12 cellular contexts compared by ENCODE assay signal in the genomic region with DNA sequence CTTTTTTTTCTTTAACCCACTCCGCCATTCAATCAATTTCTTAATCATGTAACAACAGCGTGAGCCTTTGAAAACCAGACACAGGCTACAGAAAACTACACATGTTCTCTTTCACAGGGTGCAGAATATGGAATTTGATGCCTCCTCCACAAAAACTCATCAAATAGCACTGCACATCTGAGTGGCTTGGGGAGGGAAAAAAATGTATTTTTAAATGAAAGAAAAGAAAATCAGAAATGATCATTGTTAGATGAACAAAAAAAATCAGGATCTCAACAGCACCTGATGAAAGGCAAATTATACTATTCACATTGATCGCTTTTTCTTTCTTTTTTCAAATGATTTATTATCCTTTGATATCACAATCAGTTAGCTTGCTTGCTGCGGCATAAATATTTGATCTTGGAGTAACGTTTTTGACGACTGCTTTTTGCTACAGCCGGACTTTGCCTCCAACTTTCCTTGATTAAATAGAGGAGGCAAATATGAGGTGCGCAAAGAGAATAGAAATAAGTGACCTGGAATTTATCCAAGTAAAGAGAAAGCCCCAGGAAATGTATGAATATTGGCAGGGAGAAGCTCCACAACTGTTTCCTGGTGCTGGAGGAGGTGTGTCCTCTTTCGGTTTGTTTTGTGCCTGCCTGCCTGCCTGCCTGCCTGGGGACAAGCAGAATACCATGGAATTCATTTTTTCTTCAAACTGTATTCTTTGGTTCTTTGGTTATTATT.
DNase-seq lines count a peak whose midpoint lies in the region; ATAC-seq, FAIRE-seq and TF ChIP-seq lines count a peak whose summit lies in the region.
"Had no signal": no experiment of that assay in that cellular context is flagged by ENCODE, and none has a peak within 500 bp of the region (broad histone marks: within the 10 kb centered on the region; RNA-seq: fewer than 3 reads in every experiment).

No MANE protein-coding gene starts in this region.

- H3K36me3 ChIP-seq in IMR-90 (ENCODE audit: control insufficient read depth, insufficient read depth, low read length) = no peaks in the 10 kb centered on the region
- no peaks in the 10 kb centered on the region for H3K36me3 ChIP-seq in mammary epithelial cell (ENCODE audit: insufficient read depth, low read length)
- H3K36me3 ChIP-seq in mucosa of rectum (ENCODE audit: control insufficient read depth in 2 of 2, insufficient read depth in 2 of 2, low read length in 2 of 2) = no peaks in the 10 kb centered on the region

- H2AFZ ChIP-seq in IMR-90 (replicated peaks; ENCODE audit: low read length, poor library complexity) = no peak overlapping the region
- peak overlapping the region; percentile 95 for H2AFZ ChIP-seq in mammary epithelial cell (ENCODE audit: low read depth, low read length)

- FAIRE-seq in GM12892 (lab: Jason Lieb, UNC) = no peak

- TF ChIP-seq CTCF in AG04449 (IDR thresholded peaks at IDR 0.05; ENCODE audit: insufficient read depth, low read length, missing control alignments) (no peak), IMR-90 (conservative IDR thresholded peaks at IDR 0.05; ENCODE audit: low read depth, low read length) (no peak), mammary epithelial cell (conservative IDR thresholded peaks at IDR 0.05 in 1 of 2, IDR thresholded peaks at IDR 0.05 in 1 of 2; ENCODE audit: extremely low read depth in 1 of 2, insufficient read depth in 1 of 2, low read depth in 1 of 2, low read length in 2 of 2) (no peak), GM10248 (IDR thresholded peaks at IDR 0.05; ENCODE audit: control extremely low read depth, extremely low read depth, low read depth, missing control alignments) (no peak)

- CTCF ChIA-PET in AG04449 (lab: Yijun Ruan, JAX) (interaction anchor here (0.9 to 1.1 kb wide), 2 partner anchors 9 to 17 kb away, joined by 3 read pairs; no protein-coding TSS in a partner anchor), IMR-90 (lab: Yijun Ruan, JAX) (no interaction called here), mammary epithelial cell (lab: Charles Lee; ENCODE audit: low non-redundant PET) (interaction anchor here (0.6 kb wide), 1 partner anchor 19 kb away, joined by 6 read pairs; no protein-coding TSS in a partner anchor), GM10248 (lab: Yijun Ruan, JAX) (interaction anchor here (1.4 kb wide), 1 partner anchor 23 kb away, joined by 3 read pairs; no protein-coding TSS in a partner anchor)

- no peaks in the 10 kb centered on the region for H3K9me1 ChIP-seq in IMR-90 (ENCODE audit: insufficient read depth, low read length)

- peak overlapping the region; percentile 40 for H3K4me3 ChIP-seq in AG04449 (ENCODE audit: low read depth, low read length)
- H3K4me3 ChIP-seq in IMR-90 (ENCODE audit: insufficient read depth, low read depth, low read length) = peak overlapping the region; percentile 51
- H3K4me3 ChIP-seq in mammary epithelial cell (replicated peaks in 1 of 3; ENCODE audit: insufficient read depth in 1 of 3, low read depth in 2 of 3, low read length in 3 of 3) = peak overlapping the region; percentile 28 to 62 (median 44)
- H3K4me3 ChIP-seq in mucosa of rectum (ENCODE audit: low read length in 2 of 2) = peak overlapping the region; percentile 50 to 74

- H3K9me3 ChIP-seq in IMR-90 (ENCODE audit: control insufficient read depth, insufficient read depth, low read length) = no peaks in the 10 kb centered on the region
- no peaks in the 10 kb centered on the region for H3K9me3 ChIP-seq in mammary epithelial cell (replicated peaks; ENCODE audit: insufficient read depth, low read length)
- no peaks in the 10 kb centered on the region for H3K9me3 ChIP-seq in mucosa of rectum (ENCODE audit: control insufficient read depth in 2 of 2, low read length in 2 of 2)

- H3K23ac ChIP-seq in IMR-90 (ENCODE audit: low read depth, low read length) = no peak overlapping the region

- DNase-seq in AG04449 (ENCODE audit: low read depth, low spot score) (no peak), IMR-90 (no peak), mammary epithelial cell (peak; percentile 29), dedifferentiated amniotic fluid mesenchymal stem cell (ENCODE audit: extremely low spot score) (no peak), DMS 273 (lab: John Stamatoyannopoulos, UW; ENCODE audit: unreplicated experiment) (no peak), GM10248 (ENCODE audit: extremely low spot score) (no peak), GM12892 (ENCODE audit: insufficient read length) (no peak)
- DNase-seq: activated CD8-positive, alpha-beta memory T cell treated with anti-CD3 and anti-CD28 coated beads, Interleukin-2, amount 10 ng/mL, durations not matched to agents 7 days and 5 days; RPMI8226; stimulated activated CD4-positive, alpha-beta T cell treated with anti-CD3 and anti-CD28 coated beads, Interleukin-12 subunit alpha, Interleukin-12 subunit beta, amount 100 ng/mL, for 4 hours; stimulated activated naive CD8-positive, alpha-beta T cell treated with anti-CD3 and anti-CD28 coated beads, Interleukin-15, amount 100 ng/mL, for 72 hours had no signal

- no peak overlapping the region for H2AK9ac ChIP-seq in IMR-90 (replicated peaks; ENCODE audit: low read depth, low read length, poor library complexity)

- in situ Hi-C loops in IMR-90 (cut with MboI; ENCODE audit: low sequenced_read_pairs) (no loop called here), mammary epithelial cell (cut with MboI; ENCODE audit: low sequenced_read_pairs in 2 of 2) (no loop called here)

- no peak overlapping the region for H4K5ac ChIP-seq in IMR-90 (ENCODE audit: low read depth, low read length)

- TF ChIP-seq POLR2A in IMR-90 (IDR thresholded peaks at IDR 0.05; ENCODE audit: low read depth, low read length) (no peak), GM12892 (IDR thresholded peaks at IDR 0.05; ENCODE audit: low read depth, low read length) (no peak)

- H2BK15ac ChIP-seq in IMR-90 (ENCODE audit: low read depth, low read length) = no peak overlapping the region

- no peak for TF ChIP-seq RAD21 in IMR-90 (IDR thresholded peaks at IDR 0.05; ENCODE audit: low read length)

- no peaks in the 10 kb centered on the region for H3K4me1 ChIP-seq in IMR-90 (ENCODE audit: control insufficient read depth, insufficient read depth, low read length)
- no peaks in the 10 kb centered on the region for H3K4me1 ChIP-seq in mammary epithelial cell (ENCODE audit: insufficient read depth, low read length)
- H3K4me1 ChIP-seq in mucosa of rectum (ENCODE audit: control insufficient read depth in 2 of 2, insufficient read depth in 2 of 2, low read length in 2 of 2) = no peaks in the 10 kb centered on the region

- POLR2A ChIA-PET in AG04449 (lab: Yijun Ruan, JAX) = no interaction called here
- POLR2A ChIA-PET in IMR-90 (lab: Charles Lee; ENCODE audit: unreplicated experiment) = no interaction called here
- POLR2A ChIA-PET in GM10248 (lab: Yijun Ruan, JAX) = no interaction called here

- intact Hi-C loops in IMR-90 (cut with micrococcal nuclease) = no loop called here
- intact Hi-C loops in mammary epithelial cell (cut with micrococcal nuclease) = no loop called here

- no peak overlapping the region for H2BK20ac ChIP-seq in IMR-90 (ENCODE audit: low read depth, low read length)

- H3K4ac ChIP-seq in IMR-90 (ENCODE audit: low read depth, low read length) = no peak overlapping the region

- WGBS in IMR-90 (ENCODE audit: extremely low coverage in 2 of 2, insufficient read length in 1 of 2), 2 experiments = 0 to 100% methylated on average over 1 to 2 of the region's 9 CpGs
- WGBS in mammary epithelial cell (ENCODE audit: low coverage, missing lambda C conversion rate) = under 1% methylated on average over 8 of the region's 9 CpGs

- H4K91ac ChIP-seq in IMR-90 (ENCODE audit: insufficient read depth, low read depth, low read length) = no peak overlapping the region

- H3K27ac ChIP-seq in IMR-90 (ENCODE audit: insufficient read depth, low read length) (no peak overlapping the region), mammary epithelial cell (ENCODE audit: insufficient read depth, low read depth, low read length) (no peak overlapping the region), mucosa of rectum (ENCODE audit: low read depth in 2 of 2, low read length in 2 of 2) (peak overlapping the region; percentile 35 to 55)

- no peaks in the 10 kb centered on the region for H3K79me2 ChIP-seq in mammary epithelial cell (ENCODE audit: insufficient read depth, low read length)

- ATAC-seq in IMR-90 (ENCODE audit: low read depth) = peak; percentile 27; the same call in 1 of the 2 replicates
- ATAC-seq: activated CD8-positive, alpha-beta memory T cell treated with anti-CD3 and anti-CD28 coated beads, Interleukin-2, amount 10 ng/mL, durations not matched to agents 7 days and 5 days; stimulated activated naive CD8-positive, alpha-beta T cell treated with anti-CD3 and anti-CD28 coated beads, Interleukin-15, amount 100 ng/mL, for 72 hours had no signal

- H4K20me1 ChIP-seq in IMR-90 (ENCODE audit: insufficient read depth, low read length) (no peaks in the 10 kb centered on the region), mammary epithelial cell (ENCODE audit: insufficient read depth, low read length) (no peaks in the 10 kb centered on the region)

- no peak overlapping the region for H3K14ac ChIP-seq in IMR-90 (replicated peaks; ENCODE audit: low read depth, low read length)

- dilution Hi-C loops in IMR-90 (cut with HindIII; ENCODE audit: low sequenced_read_pairs, unreplicated experiment) = no loop called here
- dilution Hi-C loops in mammary epithelial cell (cut with HindIII; ENCODE audit: low sequenced_read_pairs) = no loop called here

- no TSS peak for BruUV-seq in IMR-90 (replicated peaks; lab: Mats Ljungman, UMichigan)
- BruUV-seq in mammary epithelial cell (replicated peaks; lab: Mats Ljungman, UMichigan) = no TSS peak

- H4K8ac ChIP-seq in IMR-90 (ENCODE audit: low read depth in 2 of 2, low read length in 2 of 2) = no peak overlapping the region

- H3K9ac ChIP-seq in IMR-90 (ENCODE audit: low read depth, low read length) = no peak overlapping the region
- no peak overlapping the region for H3K9ac ChIP-seq in mammary epithelial cell (ENCODE audit: insufficient read depth, low read length)
- H3K9ac ChIP-seq in mucosa of rectum (ENCODE audit: low read depth in 1 of 2, low read length in 2 of 2) = peak overlapping the region in 1 of 2 donors; percentile 30

- no peak overlapping the region for H2AK5ac ChIP-seq in IMR-90 (ENCODE audit: low read depth, low read length)

- H3K4me2 ChIP-seq in IMR-90 (ENCODE audit: low read depth, low read length) (peak overlapping the region; percentile 91), mammary epithelial cell (ENCODE audit: insufficient read depth, low read depth, low read length) (peak overlapping the region; percentile 79)

- H3K79me1 ChIP-seq in IMR-90 (ENCODE audit: low read depth in 1 of 2, low read length in 2 of 2) = no peaks in the 10 kb centered on the region

- no peak overlapping the region for H3K56ac ChIP-seq in IMR-90 (ENCODE audit: extremely low read depth, insufficient read depth, low read length)

- H3K18ac ChIP-seq in IMR-90 (ENCODE audit: low read depth, low read length) = no peak overlapping the region

- H3K27me3 ChIP-seq in IMR-90 (ENCODE audit: control insufficient read depth, insufficient read depth, low read length) (peaks cover 4% of the 10 kb centered on the region; the same call in 1 of the 2 replicates), mammary epithelial cell (ENCODE audit: insufficient read depth, low read length) (no peaks in the 10 kb centered on the region), mucosa of rectum (ENCODE audit: control insufficient read depth in 2 of 2, insufficient read depth in 2 of 2, low read length in 2 of 2) (no peaks in the 10 kb centered on the region)

- H2BK120ac ChIP-seq in IMR-90 (ENCODE audit: low read depth, low read length) = no peak overlapping the region

- no peak overlapping the region for H2BK5ac ChIP-seq in IMR-90 (ENCODE audit: low read depth, low read length, poor library complexity, severe bottlenecking)

Comparison
In these comparisons a context has a peak if more than half of its experiments do, and no peak if none do; other contexts are left out.
1. H3K27ac ChIP-seq: peak in mucosa of rectum (2 of 2); none in IMR-90 (single experiment) and mammary epithelial cell (single experiment).
2. Peak in every context shown above with its lines, with median percentiles within 50 percentile points of each other: H3K4me3 ChIP-seq.